ENCODE assay signal across 26 cellular contexts in the genomic region with DNA sequence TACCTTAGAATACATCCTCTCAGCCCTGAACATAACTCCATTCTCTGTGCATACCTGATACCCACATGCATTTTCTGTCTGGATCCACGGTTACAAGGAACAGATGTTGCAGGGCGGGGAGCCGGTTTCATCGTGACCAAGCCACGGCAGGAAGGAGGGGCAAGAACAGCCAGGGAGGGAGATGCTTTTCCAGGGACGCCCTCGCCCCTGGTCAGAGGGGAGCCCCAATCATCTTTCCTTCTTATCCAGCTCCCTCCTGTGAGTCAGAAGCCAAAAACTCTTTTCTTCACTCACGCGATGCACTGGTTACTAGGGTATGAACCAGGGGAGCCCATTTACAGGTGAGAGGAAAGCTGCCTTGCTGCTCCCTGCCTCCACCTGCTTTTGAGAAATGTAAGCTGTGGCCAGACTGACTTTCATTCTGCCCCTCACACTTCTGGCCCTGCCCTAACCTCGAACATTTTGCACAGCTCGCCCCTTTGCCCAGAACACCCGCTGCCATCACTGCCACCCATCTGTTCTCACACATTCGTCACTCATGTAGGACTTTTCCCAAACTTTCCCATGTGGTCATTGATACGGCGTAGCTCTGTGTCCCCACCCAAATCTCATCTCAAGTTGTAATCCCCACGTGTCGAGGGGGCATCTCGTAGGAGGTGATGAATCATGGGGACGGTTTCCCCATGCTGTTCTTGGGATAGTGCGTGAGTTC. TPM values are rescaled to one million over a fixed set of nuclear protein-coding genes. Genes with fewer than 3 reads are reported as not detected.
DNase-seq lines count a peak whose midpoint lies in the region; ATAC-seq, FAIRE-seq and TF ChIP-seq lines count a peak whose summit lies in the region.
"Had no signal": no experiment of that assay in that cellular context is flagged by ENCODE, and none has a peak within 500 bp of the region (broad histone marks: within the 10 kb centered on the region; RNA-seq: fewer than 3 reads in every experiment).

No MANE protein-coding gene starts in this region.

- H3K36me3 Mint-ChIP-seq in GM23338 (ENCODE audit: low read depth): no peaks in the 10 kb centered on the region
- H3K36me3 Mint-ChIP-seq in astrocyte (ENCODE audit: low read depth, unreplicated experiment): peaks cover 3% of the 10 kb centered on the region
- H3K36me3 Mint-ChIP-seq: CD8-positive, alpha-beta memory T cell; natural killer cell had no signal

- no peaks in the 10 kb centered on the region for H3K36me3 ChIP-seq in GM23338 (ENCODE audit: insufficient read depth)
- H3K36me3 ChIP-seq in astrocyte (ENCODE audit: insufficient read depth, low read length): no peaks in the 10 kb centered on the region
- H3K36me3 ChIP-seq in mesenchymal stem cell (ENCODE audit: control insufficient read depth in 1 of 2, insufficient read depth in 2 of 2, low read depth in 1 of 2, low read length in 2 of 2): no peaks in the 10 kb centered on the region
- no peaks in the 10 kb centered on the region for H3K36me3 ChIP-seq in mucosa of descending colon (ENCODE audit: low read depth)
- no peaks in the 10 kb centered on the region for H3K36me3 ChIP-seq in stomach
- H3K36me3 ChIP-seq: left lung, SJSA1 had no signal

- no peaks in the 10 kb centered on the region; the same call in 1 of the 2 replicates for H3K9me2 ChIP-seq in GM23338 (ENCODE audit: insufficient read depth)

- H3K9me3 Mint-ChIP-seq in GM23338: no peaks in the 10 kb centered on the region; the same call in 2 of the 3 replicates
- H3K9me3 Mint-ChIP-seq in astrocyte (ENCODE audit: unreplicated experiment): peaks cover 3% of the 10 kb centered on the region
- H3K9me3 Mint-ChIP-seq: activated T-cell treated with anti-CD3 and anti-CD28 coated beads, Interleukin-2, amount 50 U/mL, for 24 hours; CD8-positive, alpha-beta memory T cell; natural killer cell; T-helper 1 cell treated with Interleukin-12 subunit alpha and Interleukin-12 subunit beta and Interleukin-4 antibody, amounts not matched to agents 30 μg/mL and 1 μg/mL, for 36 hours had no signal

- no peak overlapping the region for H3K4me3 Mint-ChIP-seq in GM23338
- H3K4me3 Mint-ChIP-seq in astrocyte (ENCODE audit: unreplicated experiment): no peak overlapping the region
- H3K4me3 Mint-ChIP-seq: activated CD4-positive, alpha-beta T cell treated with anti-CD3 and anti-CD28 coated beads for 36 hours; activated T-cell treated with anti-CD3 and anti-CD28 coated beads, Interleukin-2, amount 50 U/mL, for 24 hours; CD8-positive, alpha-beta memory T cell; natural killer cell; T-helper 1 cell treated with Interleukin-12 subunit alpha and Interleukin-12 subunit beta and Interleukin-4 antibody, amounts not matched to agents 30 μg/mL and 1 μg/mL, for 36 hours had no signal

- H3K4ac ChIP-seq in mesenchymal stem cell (ENCODE audit: low read depth in 1 of 2, low read length in 2 of 2): no peak overlapping the region

- H3K27me3 Mint-ChIP-seq in GM23338 (ENCODE audit: insufficient read depth, low read depth, poor library complexity) (peaks cover 2% of the 10 kb centered on the region), astrocyte (ENCODE audit: low read depth, unreplicated experiment) (peaks cover 19% of the 10 kb centered on the region)

- H3K4me1 Mint-ChIP-seq in GM23338: peaks cover 6% of the 10 kb centered on the region
- no peaks in the 10 kb centered on the region for H3K4me1 Mint-ChIP-seq in astrocyte (ENCODE audit: low read depth, unreplicated experiment)
- H3K4me1 Mint-ChIP-seq: activated CD4-positive, alpha-beta T cell treated with anti-CD3 and anti-CD28 coated beads for 36 hours; CD8-positive, alpha-beta memory T cell; natural killer cell had no signal

- no peak for FAIRE-seq in astrocyte (lab: Jason Lieb, UNC)
- FAIRE-seq: HTR-8/SVneo had no signal

- no peak overlapping the region for H3K14ac ChIP-seq in mesenchymal stem cell (ENCODE audit: low read length in 2 of 2)

- H4K8ac ChIP-seq in mesenchymal stem cell (ENCODE audit: low read length): no peak overlapping the region

- H3K23ac ChIP-seq in mesenchymal stem cell (ENCODE audit: low read length in 2 of 2): no peak overlapping the region

- no peak overlapping the region for H2BK15ac ChIP-seq in mesenchymal stem cell (ENCODE audit: low read depth, poor library complexity, severe bottlenecking)

- H3K18ac ChIP-seq in mesenchymal stem cell (ENCODE audit: low read depth in 1 of 2, low read length in 2 of 2): no peak overlapping the region

- no peak for TF ChIP-seq EP300 in stomach (IDR thresholded peaks at IDR 0.05)

- no peaks in the 10 kb centered on the region for H3K79me2 ChIP-seq in GM23338 (replicated peaks; ENCODE audit: insufficient read depth)
- no peaks in the 10 kb centered on the region for H3K79me2 ChIP-seq in astrocyte (ENCODE audit: insufficient read depth, low read length)

- H3K4me3 ChIP-seq in GM23338 (no peak overlapping the region), astrocyte (ENCODE audit: insufficient read depth, low read depth, low read length) (no peak overlapping the region), mesenchymal stem cell (ENCODE audit: insufficient read depth in 1 of 2, low read depth in 1 of 2, low read length in 2 of 2) (peak overlapping the region in 1 of 2 experiments; percentile 58), mucosa of descending colon (no peak overlapping the region), stomach (no peak overlapping the region)
- H3K4me3 ChIP-seq: left lung, SJSA1 had no signal

- H3K79me1 ChIP-seq in mesenchymal stem cell (replicated peaks; ENCODE audit: low read length, poor library complexity, severe bottlenecking): peaks cover 2% of the 10 kb centered on the region

- 0 out of 2 replicates have a peak overlapping the region, but pooled peaks have one; percentile 14 for H2AFZ ChIP-seq in GM23338
- H2AFZ ChIP-seq in astrocyte (ENCODE audit: low read depth, low read length): no peak overlapping the region
- no peak overlapping the region for H2AFZ ChIP-seq in mesenchymal stem cell (ENCODE audit: low read depth, low read length)

- WGBS in mesenchymal stem cell: 90% methylated on average over 18 of the region's 20 CpGs
- WGBS in stomach, 5 donors: 52 to 72% (median 69%) methylated on average over 20 of the region's 20 CpGs

- no peak for DNase-seq in GM23338 (ENCODE audit: low spot score)
- DNase-seq in astrocyte (ENCODE audit: low read depth): peak; percentile 63
- DNase-seq in mesenchymal stem cell: no peak
- no peak for DNase-seq in activated gamma-delta T cell (lab: John Stamatoyannopoulos, UW)
- no peak for DNase-seq in NCI-H2227 (lab: John Stamatoyannopoulos, UW; ENCODE audit: unreplicated experiment)
- DNase-seq in mucosa of descending colon: no peak
- no peak for DNase-seq in stomach
- DNase-seq: activated CD4-positive, alpha-beta T cell treated with anti-CD3 and anti-CD28 coated beads for 36 hours; activated CD8-positive, alpha-beta memory T cell treated with anti-CD3 and anti-CD28 coated beads for 24 hours; activated naive CD4-positive, alpha-beta T cell treated with Interleukin-2 at 50 U/mL for 16 hours; activated T-cell treated with anti-CD3 and anti-CD28 coated beads, Interleukin-2, amount 50 U/mL, for 24 hours; caudate nucleus; CD8-positive, alpha-beta memory T cell; GF-D8; KG1; left lung; MM.1S; natural killer cell; NCI-H1436; NCI-H524 treated with DMSO at 0.1 percent for 48 hours; right cardiac atrium; stimulated activated CD4-positive, alpha-beta T cell treated with anti-CD3 and anti-CD28 coated beads, Interleukin-12 subunit alpha, Interleukin-12 subunit beta, amount 100 ng/mL, for 4 hours; stimulated activated naive CD4-positive, alpha-beta T cell treated with Interleukin-2 at 50 U/mL for 16 hours had no signal

- no peak for TF ChIP-seq POLR2A in stomach (IDR thresholded peaks at IDR 0.05)

- H3K9me3 ChIP-seq in astrocyte (ENCODE audit: insufficient read depth, low read depth, low read length): no peaks in the 10 kb centered on the region
- no peaks in the 10 kb centered on the region for H3K9me3 ChIP-seq in mesenchymal stem cell (ENCODE audit: control insufficient read depth, low read length)
- no peaks in the 10 kb centered on the region for H3K9me3 ChIP-seq in mucosa of descending colon
- H3K9me3 ChIP-seq in stomach: no peaks in the 10 kb centered on the region
- H3K9me3 ChIP-seq: left lung, SJSA1 had no signal

- ATAC-seq in GM23338 (no peak), mucosa of descending colon (no peak)
- ATAC-seq: activated CD4-positive, alpha-beta T cell treated with anti-CD3 and anti-CD28 coated beads for 36 hours; left lung; natural killer cell had no signal

- H2AK5ac ChIP-seq in mesenchymal stem cell (ENCODE audit: low read length, severe bottlenecking): peak overlapping the region; percentile 40

- no peaks in the 10 kb centered on the region for H3K4me1 ChIP-seq in GM23338 (ENCODE audit: insufficient read depth)
- peaks cover 7% of the 10 kb centered on the region for H3K4me1 ChIP-seq in astrocyte (ENCODE audit: insufficient read depth, low read length)
- H3K4me1 ChIP-seq in mesenchymal stem cell (ENCODE audit: control insufficient read depth, insufficient read depth, low read depth, low read length): peaks cover 25% of the 10 kb centered on the region
- H3K4me1 ChIP-seq in mucosa of descending colon (ENCODE audit: low read depth): no peaks in the 10 kb centered on the region
- H3K4me1 ChIP-seq in stomach: no peaks in the 10 kb centered on the region
- H3K4me1 ChIP-seq: left lung had no signal

- no peaks in the 10 kb centered on the region for H3K27me3 ChIP-seq in GM23338 (ENCODE audit: insufficient read depth)
- H3K27me3 ChIP-seq in astrocyte (ENCODE audit: insufficient read depth, low read length): no peaks in the 10 kb centered on the region
- peaks cover 0 to 41% of the 10 kb centered on the region in 2 experiments for H3K27me3 ChIP-seq in mesenchymal stem cell (ENCODE audit: control insufficient read depth in 1 of 2, insufficient read depth in 1 of 2, low read length in 2 of 2)
- peaks cover 0 to 73% (median 27%) of the 10 kb centered on the region in 3 donors for H3K27me3 ChIP-seq in stomach
- H3K27me3 ChIP-seq: SJSA1 had no signal

- H4K20me1 ChIP-seq in GM23338 (replicated peaks; ENCODE audit: insufficient read depth) (no peaks in the 10 kb centered on the region), astrocyte (ENCODE audit: insufficient read depth, low read length) (no peaks in the 10 kb centered on the region)

- intact Hi-C loops in mucosa of descending colon (cut with DNase I, micrococcal nuclease) (no loop called here), stomach (cut with DNase I; ENCODE audit: low total_unique reads) (no loop called here)

- no peak overlapping the region for H3K27ac Mint-ChIP-seq in GM23338
- no peak overlapping the region for H3K27ac Mint-ChIP-seq in astrocyte (ENCODE audit: unreplicated experiment)
- H3K27ac Mint-ChIP-seq: activated CD4-positive, alpha-beta T cell treated with anti-CD3 and anti-CD28 coated beads for 36 hours; activated T-cell treated with anti-CD3 and anti-CD28 coated beads, Interleukin-2, amount 50 U/mL, for 24 hours; natural killer cell; T-helper 1 cell treated with Interleukin-12 subunit alpha and Interleukin-12 subunit beta and Interleukin-4 antibody, amounts not matched to agents 30 μg/mL and 1 μg/mL, for 36 hours had no signal

- peak overlapping the region in 1 of 2 experiments; percentile 37 for H2BK12ac ChIP-seq in mesenchymal stem cell (ENCODE audit: low read length in 2 of 2)

- H3K4me2 ChIP-seq in GM23338 (no peak overlapping the region), astrocyte (ENCODE audit: low read length) (no peak overlapping the region), mesenchymal stem cell (ENCODE audit: low read length, poor library complexity, severe bottlenecking) (no peak overlapping the region)

- H4K91ac ChIP-seq in mesenchymal stem cell (ENCODE audit: low read length): no peak overlapping the region

- H2BK120ac ChIP-seq in mesenchymal stem cell (ENCODE audit: low read depth, low read length): no peak overlapping the region

- H3K27ac ChIP-seq in GM23338 (ENCODE audit: low read depth): no peak overlapping the region
- H3K27ac ChIP-seq in astrocyte (ENCODE audit: low read depth, low read length): no peak overlapping the region
- peak overlapping the region; percentile 8 for H3K27ac ChIP-seq in mesenchymal stem cell (ENCODE audit: low read length, poor library complexity, severe bottlenecking)
- no peak overlapping the region for H3K27ac ChIP-seq in stomach
- H3K27ac ChIP-seq: left lung, SJSA1 had no signal

- no peaks in the 10 kb centered on the region for H3F3A ChIP-seq in GM23338 (replicated peaks; ENCODE audit: low read depth)

- H3K9ac ChIP-seq in astrocyte (ENCODE audit: low read length) (no peak overlapping the region), mesenchymal stem cell (ENCODE audit: low read length) (no peak overlapping the region)

- H2BK5ac ChIP-seq in mesenchymal stem cell (ENCODE audit: low read depth, low read length, poor library complexity, severe bottlenecking): no peak overlapping the region

- TF ChIP-seq CTCF in GM23338 (conservative IDR thresholded peaks at IDR 0.05; ENCODE audit: low read depth in 2 of 2) (no peak), astrocyte (IDR thresholded peaks at IDR 0.05; ENCODE audit: insufficient read depth, low read depth, low read length) (no peak), mucosa of descending colon (IDR thresholded peaks at IDR 0.05) (no peak), stomach (IDR thresholded peaks at IDR 0.05) (no peak)

RNA-seq across cellular contexts. Expression of gene FOXL1, which starts 20.4 kb away (rescaled TPM):
- total RNA-seq in GM23338 (2014; rRNA removed; shearing (Covaris generic)): 0.12 and 0.31 TPM in 2 replicates
- polyA plus RNA-seq in GM23338 (2016; fragmentation: Nextera tagmentation; extraction: Ambion mirVana) (0.05 TPM in 1 of 2 replicates, not detected in the other), stomach (1 to 10 TPM in 2 of 3 donors, under 1 TPM in 1; 0.60 to 6.7 (median 5.2) TPM)
- total RNA-seq in astrocyte (6.1 and 8.1 TPM in 2 replicates), mucosa of descending colon (1 to 10 TPM; 1.1 to 3.6 (median 2.4) TPM), stomach (10 to 100 TPM in 1 of 5 donors, 1 to 10 TPM in 2, not detected in 2; 3.0 to 12.7 (median 5.1) TPM)
- polyA plus RNA-seq in mesenchymal stem cell (2013, experiment 1 of 2): 10.5 TPM
- 11.8 TPM for polyA plus RNA-seq in mesenchymal stem cell (2013, experiment 2 of 2)
- total RNA-seq: activated CD4-positive, alpha-beta T cell treated with anti-CD3 and anti-CD28 coated beads for 36 hours; CD8-positive, alpha-beta memory T cell had no signal
- polyA plus RNA-seq: CD8-positive, alpha-beta memory T cell had no signal

RNA-seq across cellular contexts. Expression of gene FOXC2, which starts 32.1 kb away (rescaled TPM):
- not detected in 2 replicates for total RNA-seq in GM23338 (2014; rRNA removed; shearing (Covaris generic))
- polyA plus RNA-seq in GM23338 (2016; fragmentation: Nextera tagmentation; extraction: Ambion mirVana): 0.14 and 0.16 TPM in 2 replicates
- total RNA-seq in astrocyte: 15.8 and 15.9 TPM in 2 replicates
- polyA plus RNA-seq in mesenchymal stem cell (2013, experiment 1 of 2): 2.7 TPM
- polyA plus RNA-seq in mesenchymal stem cell (2013, experiment 2 of 2): 2.8 TPM
- total RNA-seq in mucosa of descending colon: under 1 TPM; 0.23 to 0.67 (median 0.51) TPM
- total RNA-seq in stomach: under 1 TPM in 1 of 5 donors, not detected in 4; 0.18 TPM
- polyA plus RNA-seq in stomach: under 1 TPM in 2 of 3 donors, not detected in 1; 0.08 to 0.12 TPM
- total RNA-seq: activated CD4-positive, alpha-beta T cell treated with anti-CD3 and anti-CD28 coated beads for 36 hours; CD8-positive, alpha-beta memory T cell had no signal
- polyA plus RNA-seq: CD8-positive, alpha-beta memory T cell had no signal

RNA-seq across cellular contexts. Expression of gene MTHFSD, which starts 43.7 kb away (rescaled TPM):
- 8.1 and 12.6 TPM in 2 replicates for total RNA-seq in GM23338 (2014; rRNA removed; shearing (Covaris generic))
- polyA plus RNA-seq in GM23338 (2016; fragmentation: Nextera tagmentation; extraction: Ambion mirVana) (7.2 and 9.7 TPM in 2 replicates), stomach (10 to 100 TPM in 1 of 3 donors, 1 to 10 TPM in 2; 4.8 to 13.0 (median 7.0) TPM)
- total RNA-seq in astrocyte (15.6 and 16.5 TPM in 2 replicates), mucosa of descending colon (10 to 100 TPM; 22.6 to 30.4 (median 25.5) TPM), stomach (10 to 100 TPM in 2 of 5 donors, 1 to 10 TPM in 3; 3.5 to 23.1 (median 8.0) TPM)
- 8.3 TPM for polyA plus RNA-seq in mesenchymal stem cell (2013, experiment 1 of 2)
- polyA plus RNA-seq in mesenchymal stem cell (2013, experiment 2 of 2): 6.8 TPM

Comparison
In these comparisons a context has a peak if more than half of its experiments do, and no peak if none do; other contexts are left out.
1. RNA of gene FOXC2, which starts 32.1 kb away (total RNA-seq): 15.8 to 15.9 TPM in astrocyte; 0.23 to 0.67 TPM in mucosa of descending colon, not detected in GM23338 and 0.18 TPM in stomach; every median in the first group is over 10 times any median in the second.